ENCODE assay signal across 15 cellular contexts in genomic region chr1:35305383-35305782, GRCh38. TPM values are rescaled to one million over a fixed set of nuclear protein-coding genes. Genes with fewer than 3 reads are reported as not detected.
DNase-seq lines count a peak whose midpoint lies in the region; ATAC-seq and TF ChIP-seq lines count a peak whose summit lies in the region.
"Had no signal": no experiment of that assay in that cellular context is flagged by ENCODE, and none has a peak within 500 bp of the region (broad histone marks: within the 10 kb centered on the region; RNA-seq: fewer than 3 reads in every experiment).

No MANE protein-coding gene starts in this region.

- H3K27ac Mint-ChIP-seq in chondrocyte (ENCODE audit: unreplicated experiment) (peak overlapping the region; percentile 22), nephron progenitor cell (peak overlapping the region; percentile 90)
- H3K27ac Mint-ChIP-seq: CD8-positive, alpha-beta T cell had no signal

- H3K4me1 Mint-ChIP-seq in chondrocyte (ENCODE audit: low read depth) (peaks cover 18% of the 10 kb centered on the region), nephron progenitor cell (peaks cover 17% of the 10 kb centered on the region)
- H3K4me1 Mint-ChIP-seq: H9 had no signal

- H3K9me3 Mint-ChIP-seq in chondrocyte (ENCODE audit: low read depth) (no peaks in the 10 kb centered on the region), nephron progenitor cell (no peaks in the 10 kb centered on the region)
- H3K9me3 Mint-ChIP-seq: CD14-positive monocyte; CD8-positive, alpha-beta T cell; H9 had no signal

- H3K27ac ChIP-seq in left ventricle myocardium inferior (replicated peaks), result peak overlapping the region; percentile 44

- ATAC-seq in Right ventricle myocardium superior (ENCODE audit: poor library complexity) (no peak), HG03135 (IDR thresholded peaks at IDR 0.05; ENCODE audit: unreplicated experiment) (no peak), GM18511 (IDR thresholded peaks at IDR 0.05; ENCODE audit: unreplicated experiment) (no peak)
- ATAC-seq: CD8-positive, alpha-beta T cell had no signal

- no peak overlapping the region for H3K4me3 ChIP-seq in left ventricle myocardium inferior

- peaks cover 2% of the 10 kb centered on the region for H3K36me3 ChIP-seq in left ventricle myocardium inferior

- H3K4me3 Mint-ChIP-seq in chondrocyte (ENCODE audit: unreplicated experiment) (no peak overlapping the region), nephron progenitor cell (no peak overlapping the region)
- H3K4me3 Mint-ChIP-seq: CD14-positive monocyte; CD8-positive, alpha-beta T cell; H9 had no signal

- H3K27me3 ChIP-seq in left ventricle myocardium inferior (ENCODE audit: low read depth), result no peaks in the 10 kb centered on the region

- no peaks in the 10 kb centered on the region for H3K9me3 ChIP-seq in left ventricle myocardium inferior (replicated peaks)

- TF ChIP-seq CTCF in left ventricle myocardium inferior (IDR thresholded peaks at IDR 0.05; ENCODE audit: borderline replicate concordance) (no peak), chondrocyte (IDR thresholded peaks at IDR 0.05) (no peak), nephron progenitor cell (IDR thresholded peaks at IDR 0.05) (no peak)

- H3K36me3 Mint-ChIP-seq in chondrocyte (ENCODE audit: low read depth) (no peaks in the 10 kb centered on the region), nephron progenitor cell (ENCODE audit: low read depth) (peaks cover 68% of the 10 kb centered on the region)

- peaks cover 44% of the 10 kb centered on the region for H3K4me1 ChIP-seq in left ventricle myocardium inferior

- H3K27me3 Mint-ChIP-seq in chondrocyte (ENCODE audit: low read depth) (no peaks in the 10 kb centered on the region), nephron progenitor cell (ENCODE audit: low read depth, poor library complexity) (no peaks in the 10 kb centered on the region)

- DNase-seq in left ventricle myocardium inferior (no peak), Right ventricle myocardium superior (no peak), chondrocyte (ENCODE audit: low spot score) (no peak), nephron progenitor cell (no peak), iPS-NIHi11 (ENCODE audit: low spot score) (no peak)
- DNase-seq: CD8-positive, alpha-beta T cell; COR-L47; DMS153; DMS79 treated with DMSO at 0.1 percent for 48 hours; EL; GOT3; H9 had no signal

- intact Hi-C loops in left ventricle myocardium inferior (cut with micrococcal nuclease), result no loop called here
- intact Hi-C loops in Right ventricle myocardium superior (cut with DNase I), result no loop called here

RNA-seq across cellular contexts. Expression of gene ZMYM4, which starts 36.9 kb away (rescaled TPM):
- total RNA-seq in left ventricle myocardium inferior (32.6 TPM), Right ventricle myocardium superior (31.2 TPM), chondrocyte (51.0 to 54.2 TPM (median 51.8 TPM) in 3 replicates)
